ENCODE assay signal across 1 cellular context in genomic region chr12:56189918-56190694, GRCh38.
TF ChIP-seq lines count a peak whose summit lies in the region.

No MANE protein-coding gene starts in this region.

TF ChIP-seq in K562, 482 proteins besides CTCF, POLR2A, EP300 and RAD21 (continued from another document and continues in another):
- TF ChIP-seq ZNF407 (IDR thresholded peaks at IDR 0.05; ENCODE audit: low read depth) = peak; percentile 87
- no peak for TF ChIP-seq MEF2D (tag; conservative IDR thresholded peaks at IDR 0.05; ENCODE audit: low read depth)
- peak; percentile 50; the same call in 1 of the 2 replicates for TF ChIP-seq FOXP1 (CRISPR knock-in tag; IDR thresholded peaks at IDR 0.05)
- TF ChIP-seq HES1 (IDR thresholded peaks at IDR 0.05; ENCODE audit: low read depth) = peak; percentile 50; the same call in 1 of the 2 replicates
- no peak for TF ChIP-seq ZNF174 (CRISPR knock-in tag; IDR thresholded peaks at IDR 0.05)
- TF ChIP-seq GATAD2A (IDR thresholded peaks at IDR 0.05) = 0 out of 2 replicates have a peak, but pooled peaks have one; percentile 14
- no peak for TF ChIP-seq CC2D1A (IDR thresholded peaks at IDR 0.05)
- TF ChIP-seq NCOA1 (IDR thresholded peaks at IDR 0.05; ENCODE audit: low read depth) = no peak; the same call in 1 of the 2 replicates
- no peak for TF ChIP-seq L3MBTL2 (IDR thresholded peaks at IDR 0.05)
- TF ChIP-seq MCM7 (IDR thresholded peaks at IDR 0.05) = no peak
- no peak for TF ChIP-seq PHB2 (IDR thresholded peaks at IDR 0.05; ENCODE audit: low read depth)
- TF ChIP-seq ZNF785 (CRISPR knock-in tag; IDR thresholded peaks at IDR 0.05) = no peak
- no peak for TF ChIP-seq ZKSCAN1 (IDR thresholded peaks at IDR 0.05; ENCODE audit: low read depth, low read length)
- TF ChIP-seq GTF2E2 (tag; IDR thresholded peaks at IDR 0.05) = no peak
- TF ChIP-seq DEAF1 (CRISPR knock-in tag; IDR thresholded peaks at IDR 0.05) = no peak
- peak; percentile 18; the same call in 1 of the 2 replicates for TF ChIP-seq POLR2AphosphoS5 (IDR thresholded peaks at IDR 0.05; ENCODE audit: control insufficient read depth, insufficient read depth, low read depth, low read length)
- peak; percentile 44; the same call in 1 of the 2 replicates for TF ChIP-seq FOXO4 (CRISPR knock-in tag; IDR thresholded peaks at IDR 0.05)
- no peak for TF ChIP-seq ARID3B (CRISPR knock-in tag; IDR thresholded peaks at IDR 0.05; ENCODE audit: borderline replicate concordance)
- TF ChIP-seq SIN3B (IDR thresholded peaks at IDR 0.05; ENCODE audit: low read depth) = 0 out of 2 replicates have a peak, but pooled peaks have one; percentile 19
- no peak for TF ChIP-seq PHTF2 (CRISPR knock-in tag; IDR thresholded peaks at IDR 0.05)
- no peak for TF ChIP-seq MLX (CRISPR knock-in tag; conservative IDR thresholded peaks at IDR 0.05)
- TF ChIP-seq BRD9 (IDR thresholded peaks at IDR 0.05; ENCODE audit: low read depth, partially characterized antibody) = peak; percentile 68
- peak; percentile 98 for TF ChIP-seq ADNP (tag; IDR thresholded peaks at IDR 0.05)
- no peak for TF ChIP-seq NFXL1 (CRISPR knock-in tag; IDR thresholded peaks at IDR 0.05)
- TF ChIP-seq ZNF444 (CRISPR knock-in tag; IDR thresholded peaks at IDR 0.05) = no peak
- no peak for TF ChIP-seq ZNF232 (CRISPR knock-in tag; IDR thresholded peaks at IDR 0.05)
- TF ChIP-seq BMI1 (IDR thresholded peaks at IDR 0.05; ENCODE audit: low read length) = no peak
- no peak for TF ChIP-seq NFE2L1 (tag; IDR thresholded peaks at IDR 0.05; ENCODE audit: borderline replicate concordance, low read depth)
- TF ChIP-seq FOSL1 (tag; conservative IDR thresholded peaks at IDR 0.05) = peak; percentile 45
- TF ChIP-seq ZBTB34 (CRISPR knock-in tag; IDR thresholded peaks at IDR 0.05) = no peak
- TF ChIP-seq JUN (IDR thresholded peaks at IDR 0.05; ENCODE audit: borderline replicate concordance, low read depth, low read length) = 0 out of 2 replicates have a peak, but pooled peaks have one; percentile 6
- TF ChIP-seq JUN (CRISPR knock-in tag; IDR thresholded peaks at IDR 0.05; ENCODE audit: borderline replicate concordance) = 0 out of 2 replicates have a peak, but pooled peaks have one; percentile 15
- no peak for TF ChIP-seq PTRF (tag; IDR thresholded peaks at IDR 0.05)
- TF ChIP-seq NRF1 (conservative IDR thresholded peaks at IDR 0.05 in 1 of 2, IDR thresholded peaks at IDR 0.05 in 1 of 2) = peak; percentile 38 to 40
- TF ChIP-seq REST (CRISPR knock-in tag; IDR thresholded peaks at IDR 0.05; ENCODE audit: low read depth) = no peak
- TF ChIP-seq PCBP2 (IDR thresholded peaks at IDR 0.05; ENCODE audit: low read depth, low read length, poor library complexity, severe bottlenecking) = no peak
- TF ChIP-seq ETV6 (IDR thresholded peaks at IDR 0.05; ENCODE audit: borderline replicate concordance in 1 of 2, low read depth in 2 of 2, low read length in 1 of 2) = no peak
- no peak for TF ChIP-seq ETV6 (CRISPR knock-in tag; IDR thresholded peaks at IDR 0.05; ENCODE audit: borderline replicate concordance)
- TF ChIP-seq ERF (CRISPR knock-in tag; IDR thresholded peaks at IDR 0.05) = no peak
- TF ChIP-seq ZNF224 (CRISPR knock-in tag; IDR thresholded peaks at IDR 0.05) = no peak
- no peak for TF ChIP-seq NONO (IDR thresholded peaks at IDR 0.05; ENCODE audit: low read depth in 2 of 2, low read length in 1 of 2)
- no peak; the same call in 1 of the 2 replicates for TF ChIP-seq GATAD2B (IDR thresholded peaks at IDR 0.05; ENCODE audit: borderline replicate concordance)
